13 cellular contexts compared by ENCODE assay signal in the genomic region with DNA sequence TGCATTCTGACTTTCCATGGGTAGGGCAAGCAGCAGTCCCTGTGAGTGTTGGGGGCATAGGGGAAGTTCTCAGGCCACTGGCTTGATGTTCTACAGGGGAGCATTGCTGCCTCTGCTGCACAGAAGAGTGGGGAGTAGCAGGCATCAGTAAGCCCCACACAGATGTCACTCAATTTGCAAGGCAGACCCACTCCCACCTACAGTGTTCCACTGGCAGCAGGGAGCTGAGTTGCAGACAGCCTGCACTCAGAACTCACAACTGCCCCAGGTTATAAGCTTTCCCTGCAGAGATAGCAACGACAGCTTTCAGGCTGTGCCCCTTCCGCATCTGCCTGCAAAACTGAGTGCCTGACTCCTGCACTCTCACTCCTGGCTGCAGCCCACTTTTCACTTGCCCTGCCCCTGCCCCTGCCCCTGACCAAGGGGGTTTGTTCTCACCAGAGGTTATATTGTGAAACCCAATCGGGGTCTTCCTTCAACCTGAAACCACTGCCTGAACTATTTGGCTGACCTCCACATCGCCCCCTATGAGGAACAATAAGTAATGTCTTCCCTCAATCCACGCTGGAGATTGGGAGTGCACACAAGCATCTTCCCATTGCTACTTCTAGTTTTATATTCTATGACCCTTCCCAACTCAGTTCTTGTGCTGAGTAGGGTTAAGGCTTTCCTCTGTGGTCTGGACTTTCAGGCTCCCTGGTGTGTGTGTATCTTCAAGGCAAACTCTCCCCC.
"Had no signal": no experiment of that assay in that cellular context is flagged by ENCODE, and none has a peak within 500 bp of the region (broad histone marks: within the 10 kb centered on the region; RNA-seq: fewer than 3 reads in every experiment).

No MANE protein-coding gene starts in this region.

- H3K4me3 Mint-ChIP-seq: effector memory CD8-positive, alpha-beta T cell; naive thymus-derived CD8-positive, alpha-beta T cell had no signal

- H3K4me3 ChIP-seq: esophagus squamous epithelium, mucosa of descending colon, right atrium auricular region had no signal

- H3K27ac ChIP-seq: esophagus squamous epithelium, parathyroid adenoma, right atrium auricular region had no signal

- H3K4me1 ChIP-seq: esophagus squamous epithelium, parathyroid adenoma, right atrium auricular region had no signal

- H3K9me3 ChIP-seq: esophagus squamous epithelium, mucosa of descending colon had no signal

- H3K79me2 ChIP-seq: parathyroid adenoma had no signal

- H3K27ac Mint-ChIP-seq: effector memory CD8-positive, alpha-beta T cell; naive thymus-derived CD8-positive, alpha-beta T cell had no signal

- H3K36me3 ChIP-seq: esophagus squamous epithelium, right atrium auricular region had no signal

- H3K27me3 Mint-ChIP-seq: effector memory CD8-positive, alpha-beta T cell; naive thymus-derived CD8-positive, alpha-beta T cell had no signal

- H2AFZ ChIP-seq: parathyroid adenoma had no signal

- H3K9me3 Mint-ChIP-seq: effector memory CD8-positive, alpha-beta T cell had no signal

- H3K27me3 ChIP-seq: esophagus squamous epithelium, right atrium auricular region had no signal

- H3K9ac ChIP-seq: parathyroid adenoma had no signal

- H3K36me3 Mint-ChIP-seq: naive thymus-derived CD8-positive, alpha-beta T cell had no signal

- H3K4me1 Mint-ChIP-seq: naive thymus-derived CD8-positive, alpha-beta T cell had no signal

- DNase-seq: effector memory CD8-positive, alpha-beta T cell; esophagus squamous epithelium; foreskin fibroblast; mammary epithelial cell; mucosa of descending colon; naive thymus-derived CD8-positive, alpha-beta T cell; occipital lobe; small intestine; stimulated activated CD4-positive, alpha-beta T cell treated with anti-CD3 and anti-CD28 coated beads, Interleukin-12 subunit alpha, Interleukin-12 subunit beta, amount 100 ng/mL, for 4 hours; stimulated activated naive CD4-positive, alpha-beta T cell treated with Interleukin-2 at 50 U/mL for 16 hours; trophoblast cell had no signal
